ENCODE assay signal across 25 cellular contexts in genomic region chr6:170063851-170064617, GRCh38.
DNase-seq lines count a peak whose midpoint lies in the region; ATAC-seq, FAIRE-seq and TF ChIP-seq lines count a peak whose summit lies in the region.
"Had no signal": no experiment of that assay in that cellular context is flagged by ENCODE, and none has a peak within 500 bp of the region (broad histone marks: within the 10 kb centered on the region; RNA-seq: fewer than 3 reads in every experiment).

No MANE protein-coding gene starts in this region.

- intact Hi-C loops in sciatic nerve (cut with DNase I), result no loop called here
- intact Hi-C loops in thyroid gland (cut with DNase I), result no loop called here

- no peaks in the 10 kb centered on the region for H3K4me1 ChIP-seq in thyroid gland

- H3K4me3 ChIP-seq in bronchial epithelial cell (ENCODE audit: low read depth, low read length) (no peak overlapping the region), thyroid gland (replicated peaks in 1 of 3) (no peak overlapping the region)
- H3K4me3 ChIP-seq: GM12878 had no signal

- no peaks in the 10 kb centered on the region for H3K9me3 ChIP-seq in thyroid gland

- TF ChIP-seq POLR2A in thyroid gland (IDR thresholded peaks at IDR 0.05), result no peak

- ATAC-seq in sciatic nerve, result no peak
- ATAC-seq: activated CD8-positive, alpha-beta T cell treated with anti-CD3 and anti-CD28 coated beads, Interleukin-2, amount 10 ng/mL, durations not matched to agents 7 days and 5 days; GM12878; naive thymus-derived CD4-positive, alpha-beta T cell had no signal

- H3K36me3 ChIP-seq in bronchial epithelial cell (ENCODE audit: control insufficient read depth, insufficient read depth, low read length), result no peaks in the 10 kb centered on the region
- H3K36me3 ChIP-seq in thyroid gland, result no peaks in the 10 kb centered on the region

- FAIRE-seq in bronchial epithelial cell (lab: Jason Lieb, UNC), result peak; percentile 18
- FAIRE-seq: colon, GM12878 had no signal

- no peak overlapping the region for H3K27ac ChIP-seq in thyroid gland

- 52 to 54% methylated on average over 16 to 17 of the region's 17 CpGs for WGBS in thyroid gland, 2 donors

- no peaks in the 10 kb centered on the region for H3K27me3 ChIP-seq in bronchial epithelial cell (ENCODE audit: control insufficient read depth, insufficient read depth, low read length)
- H3K27me3 ChIP-seq in thyroid gland, result no peaks in the 10 kb centered on the region

- DNase-seq in 8988T, result peak; percentile 1
- no peak for DNase-seq in bronchial epithelial cell (ENCODE audit: low read depth)
- peak; percentile 51 for DNase-seq in mesenteric fat pad (ENCODE audit: low spot score)
- peak; percentile 49 for DNase-seq in sciatic nerve (ENCODE audit: low spot score)
- no peak for DNase-seq in COLO829 (ENCODE audit: low spot score)
- DNase-seq in NCI-H82 treated with DMSO at 0.1 percent for 48 hours (lab: John Stamatoyannopoulos, UW; ENCODE audit: unreplicated experiment), result no peak
- DNase-seq in thyroid gland, result no peak
- DNase-seq in NK-92 (lab: John Stamatoyannopoulos, UW; ENCODE audit: unreplicated experiment), result no peak
- DNase-seq: ACHN; activated CD4-positive, alpha-beta T cell treated with anti-CD3 and anti-CD28 coated beads for 4 hours; activated CD8-positive, alpha-beta T cell treated with anti-CD3 and anti-CD28 coated beads, Interleukin-2, amount 10 ng/mL, durations not matched to agents 7 days and 5 days; activated gamma-delta T cell; activated naive CD8-positive, alpha-beta T cell treated with anti-CD3 and anti-CD28 coated beads for 36 hours; activated T-cell treated with anti-CD3 and anti-CD28 coated beads for 4 hours; CD8-positive, alpha-beta memory T cell; effector CD4-positive, alpha-beta T cell; EL; NCI-H1048; NCI-H1694; NCI-H748 treated with DMSO at 0.1 percent for 48 hours; stimulated activated CD4-positive, alpha-beta T cell treated with anti-CD3 and anti-CD28 coated beads, Interleukin-2, amount 100 ng/mL, for 24 hours; SW 1271 had no signal

- TF ChIP-seq CTCF in bronchial epithelial cell (IDR thresholded peaks at IDR 0.05; ENCODE audit: insufficient read depth, low read length, severe bottlenecking), result no peak
- no peak for TF ChIP-seq CTCF in thyroid gland (IDR thresholded peaks at IDR 0.05)

Comparison
In these comparisons a context has a peak if more than half of its experiments do, and no peak if none do; other contexts are left out.
1. DNase-seq: peak in 8988T (single experiment), mesenteric fat pad (single experiment) and sciatic nerve (single experiment); none in bronchial epithelial cell (single experiment), COLO829 (single experiment), NCI-H82 treated with DMSO at 0.1 percent for 48 hours (single experiment), thyroid gland (0 of 2) and NK-92 (single experiment).